33 cellular contexts compared by ENCODE assay signal in the genomic region with DNA sequence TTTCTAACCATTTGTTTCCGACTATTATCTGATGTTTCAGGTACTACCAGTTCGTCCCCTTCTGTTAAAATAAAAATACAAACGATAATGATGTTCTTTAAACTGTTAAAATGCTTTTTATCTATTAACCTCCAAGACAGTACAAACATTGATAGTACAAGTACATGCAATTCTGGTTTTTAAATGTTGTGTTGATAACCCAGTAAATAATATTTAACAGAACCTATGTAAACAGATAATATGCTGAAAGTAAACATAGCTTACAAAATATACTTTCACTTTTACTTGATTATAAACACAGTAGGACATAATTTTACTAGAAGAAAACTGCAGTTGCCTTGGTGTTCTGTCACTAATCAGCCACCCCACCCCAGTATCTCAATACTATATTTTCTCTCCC.
"Had no signal": no experiment of that assay in that cellular context is flagged by ENCODE, and none has a peak within 500 bp of the region (broad histone marks: within the 10 kb centered on the region; RNA-seq: fewer than 3 reads in every experiment).

No MANE protein-coding gene starts in this region.

- H3K4me1 Mint-ChIP-seq: activated CD4-positive, alpha-beta T cell treated with anti-CD3 and anti-CD28 coated beads for 36 hours; activated CD4-positive, alpha-beta T cell treated with anti-CD3 and anti-CD28 coated beads, Interleukin-2, amount 10 ng/mL, durations not matched to agents 7 days and 5 days; activated CD8-positive, alpha-beta memory T cell treated with anti-CD3 and anti-CD28 coated beads, Interleukin-2, amount 10 ng/mL, durations not matched to agents 7 days and 5 days; activated naive CD8-positive, alpha-beta T cell treated with anti-CD3 and anti-CD28 coated beads for 36 hours; activated T-helper 17 cell treated with anti-CD3 and anti-CD28 coated beads, Interleukin-2, amount 50 U/mL, for 72 hours; central memory CD8-positive, alpha-beta T cell; WTC11 had no signal

- H3K27me3 Mint-ChIP-seq: activated CD4-positive, alpha-beta T cell treated with anti-CD3 and anti-CD28 coated beads for 36 hours; activated naive CD8-positive, alpha-beta T cell treated with anti-CD3 and anti-CD28 coated beads for 36 hours had no signal

- H3K36me3 Mint-ChIP-seq: activated CD8-positive, alpha-beta memory T cell treated with anti-CD3 and anti-CD28 coated beads, Interleukin-2, amount 10 ng/mL, durations not matched to agents 7 days and 5 days; activated naive CD8-positive, alpha-beta T cell treated with anti-CD3 and anti-CD28 coated beads for 36 hours had no signal

- H3K27me3 ChIP-seq: cardiac muscle cell, SJCRH30 had no signal

- H3K27ac ChIP-seq: cardiac muscle cell, KMS-11, SJCRH30, SK-N-MC had no signal

- H3K4me1 ChIP-seq: SJCRH30 had no signal

- DNase-seq: activated CD4-positive, alpha-beta memory T cell treated with anti-CD3 and anti-CD28 coated beads for 36 hours; activated CD4-positive, alpha-beta T cell treated with anti-CD3 and anti-CD28 coated beads for 36 hours; activated CD4-positive, alpha-beta T cell treated with anti-CD3 and anti-CD28 coated beads, Interleukin-2, amount 10 ng/mL, durations not matched to agents 7 days and 5 days; activated CD8-positive, alpha-beta memory T cell treated with anti-CD3 and anti-CD28 coated beads for 24 hours; activated CD8-positive, alpha-beta memory T cell treated with anti-CD3 and anti-CD28 coated beads, Interleukin-2, amount 10 ng/mL, durations not matched to agents 7 days and 5 days; activated CD8-positive, alpha-beta memory T cell treated with anti-CD3 and anti-CD28 coated beads, Interleukin-2, amount 50 U/mL, for 48 hours; activated effector memory CD4-positive, alpha-beta T cell treated with anti-CD3 and anti-CD28 coated beads, Interleukin-2, amount 50 U/mL, for 16 hours; activated naive CD4-positive, alpha-beta T cell; activated naive CD4-positive, alpha-beta T cell treated with anti-CD3 and anti-CD28 coated beads, Interleukin-2, amount 50 U/mL, for 16 hours; activated naive CD8-positive, alpha-beta T cell treated with anti-CD3 and anti-CD28 coated beads for 36 hours; activated T-cell treated with anti-CD3 and anti-CD28 coated beads, Interleukin-2, amount 50 U/mL, for 72 hours; amniotic stem cell; aorta; NCI-H1092 treated with DMSO at 0.1 percent for 48 hours; NCI-H1417; NCI-H146; NCI-H187; NCI-H2029 treated with DMSO at 0.1 percent for 48 hours; NCI-H2107; NCI-H2171; NCI-H510A; NCI-H526; NCI-H748 treated with DMSO at 0.1 percent for 48 hours; SHP77; SJCRH30 had no signal

- H3K9me3 ChIP-seq: SJCRH30 had no signal

- ATAC-seq: activated CD4-positive, alpha-beta T cell treated with anti-CD3 and anti-CD28 coated beads for 36 hours; activated CD4-positive, CD25-positive, alpha-beta regulatory T cell treated with anti-CD3 and anti-CD28 coated beads, Interleukin-2, amount 50 U/mL, for 24 hours; activated CD8-positive, alpha-beta memory T cell treated with anti-CD3 and anti-CD28 coated beads, Interleukin-2, amount 10 ng/mL, durations not matched to agents 7 days and 5 days; activated T-cell treated with anti-CD3 and anti-CD28 coated beads, Interleukin-2, amount 50 U/mL, for 72 hours; activated T-helper 17 cell treated with anti-CD3 and anti-CD28 coated beads, Interleukin-2, amount 50 U/mL, for 72 hours; WTC11 had no signal

- H3K4me3 ChIP-seq: cardiac muscle cell, SJCRH30, SK-N-MC had no signal

- H3K4me3 Mint-ChIP-seq: activated CD4-positive, alpha-beta memory T cell treated with anti-CD3 and anti-CD28 coated beads for 36 hours; activated CD4-positive, alpha-beta T cell treated with anti-CD3 and anti-CD28 coated beads for 36 hours; activated CD4-positive, alpha-beta T cell treated with anti-CD3 and anti-CD28 coated beads, Interleukin-2, amount 10 ng/mL, durations not matched to agents 7 days and 5 days; activated CD8-positive, alpha-beta memory T cell treated with anti-CD3 and anti-CD28 coated beads, Interleukin-2, amount 10 ng/mL, durations not matched to agents 7 days and 5 days; activated naive CD8-positive, alpha-beta T cell treated with anti-CD3 and anti-CD28 coated beads for 36 hours; activated T-cell treated with anti-CD3 and anti-CD28 coated beads, Interleukin-2, amount 50 U/mL, for 72 hours; activated T-helper 17 cell treated with anti-CD3 and anti-CD28 coated beads, Interleukin-2, amount 50 U/mL, for 72 hours; central memory CD8-positive, alpha-beta T cell; T-helper 2 cell treated with Interferon-gamma antibody and Interleukin-4, amounts not matched to agents 5 μg/mL and 100 μg/mL, for 36 hours; WTC11 had no signal

- H3K27ac Mint-ChIP-seq: activated CD4-positive, alpha-beta memory T cell treated with anti-CD3 and anti-CD28 coated beads for 36 hours; activated CD4-positive, alpha-beta T cell treated with anti-CD3 and anti-CD28 coated beads for 36 hours; activated CD4-positive, alpha-beta T cell treated with anti-CD3 and anti-CD28 coated beads, Interleukin-2, amount 10 ng/mL, durations not matched to agents 7 days and 5 days; activated CD8-positive, alpha-beta memory T cell treated with anti-CD3 and anti-CD28 coated beads, Interleukin-2, amount 10 ng/mL, durations not matched to agents 7 days and 5 days; activated naive CD8-positive, alpha-beta T cell treated with anti-CD3 and anti-CD28 coated beads for 36 hours; activated T-cell treated with anti-CD3 and anti-CD28 coated beads, Interleukin-2, amount 50 U/mL, for 72 hours; activated T-helper 17 cell treated with anti-CD3 and anti-CD28 coated beads, Interleukin-2, amount 50 U/mL, for 72 hours; T-helper 2 cell treated with Interferon-gamma antibody and Interleukin-4, amounts not matched to agents 5 μg/mL and 100 μg/mL, for 36 hours; WTC11 had no signal
